12 cellular contexts compared by ENCODE assay signal in genomic region chr14:67491741-67492504, GRCh38. TPM values are rescaled to one million over a fixed set of nuclear protein-coding genes. Genes with fewer than 3 reads are reported as not detected.
DNase-seq lines count a peak whose midpoint lies in the region; TF ChIP-seq lines count a peak whose summit lies in the region.
"Had no signal": no experiment of that assay in that cellular context is flagged by ENCODE, and none has a peak within 500 bp of the region (broad histone marks: within the 10 kb centered on the region; RNA-seq: fewer than 3 reads in every experiment).

No MANE protein-coding gene starts in this region.

- intact Hi-C loops in activated CD4-positive, alpha-beta memory T cell treated with anti-CD3 and anti-CD28 coated beads for 36 hours (cut with micrococcal nuclease) = no loop called here

- no peak overlapping the region for H4K8ac ChIP-seq in mesendoderm (ENCODE audit: low read depth, low read length)

- H4K5ac ChIP-seq in mesendoderm (ENCODE audit: low read length) = no peak overlapping the region

- H3K27ac ChIP-seq in SU-DHL-6 (ENCODE audit: low read depth, low read length) = peak overlapping the region; percentile 90
- H3K27ac ChIP-seq in mesendoderm (ENCODE audit: low read depth, low read length) = no peak overlapping the region
- H3K27ac ChIP-seq: vagina had no signal

- TF ChIP-seq CTCF in SU-DHL-6 (IDR thresholded peaks at IDR 0.05; ENCODE audit: insufficient read depth, low read length, poor library complexity, severe bottlenecking) (no peak), GM13976 (IDR thresholded peaks at IDR 0.05; ENCODE audit: borderline replicate concordance, control extremely low read depth, extremely low read depth, insufficient read depth, missing control alignments) (no peak)

- no peak overlapping the region for H3K27ac Mint-ChIP-seq in activated CD4-positive, alpha-beta memory T cell treated with anti-CD3 and anti-CD28 coated beads for 36 hours
- H3K27ac Mint-ChIP-seq: T-helper 1 cell treated with Interleukin-12 subunit alpha and Interleukin-12 subunit beta and Interleukin-4 antibody, amounts not matched to agents 30 μg/mL and 1 μg/mL, for 36 hours had no signal

- H2BK5ac ChIP-seq in mesendoderm (ENCODE audit: low read length) = no peak overlapping the region

- 0 out of 2 replicates have a peak, but pooled peaks cover 3% of the 10 kb centered on the region for H3K36me3 ChIP-seq in SU-DHL-6 (ENCODE audit: low read length)
- no peaks in the 10 kb centered on the region for H3K36me3 ChIP-seq in mesendoderm (ENCODE audit: control insufficient read depth, insufficient read depth, low read length)
- H3K36me3 ChIP-seq: vagina had no signal

- peaks cover 15% of the 10 kb centered on the region; the same call in 1 of the 2 replicates for H3F3A ChIP-seq in SU-DHL-6 (ENCODE audit: insufficient read depth)

- no CpG with 5 or more reads among the region's 9 CpGs for WGBS in mesendoderm (ENCODE audit: extremely low coverage, insufficient coverage, low lambda C conversion rate)

- peak overlapping the region; percentile 19 for H3K56ac ChIP-seq in mesendoderm (ENCODE audit: low read length)

- H2AK5ac ChIP-seq in mesendoderm (ENCODE audit: low read length) = no peak overlapping the region

- H3K27me3 Mint-ChIP-seq in activated CD4-positive, alpha-beta memory T cell treated with anti-CD3 and anti-CD28 coated beads for 36 hours = peaks cover 1% of the 10 kb centered on the region

- H3K79me2 ChIP-seq in SU-DHL-6 (ENCODE audit: insufficient read depth, low read length) (no peaks in the 10 kb centered on the region), mesendoderm (ENCODE audit: control insufficient read depth, insufficient read depth, low read length) (no peaks in the 10 kb centered on the region)

- H2BK15ac ChIP-seq in mesendoderm (replicated peaks; ENCODE audit: low read depth) = no peak overlapping the region

- H3K23ac ChIP-seq in mesendoderm (ENCODE audit: low read length) = no peak overlapping the region

- in situ Hi-C loops in G401 (cut with HindIII; ENCODE audit: low sequenced_read_pairs) = no loop called here
- in situ Hi-C loops in GM13976 (cut with MboI; ENCODE audit: low sequenced_read_pairs, unreplicated experiment) = no loop called here

- POLR2A ChIA-PET in activated CD4-positive, alpha-beta memory T cell treated with anti-CD3 and anti-CD28 coated beads for 36 hours (lab: Charles Lee) = interaction anchor here (0.6 kb wide), 1 partner anchor 143 kb away, joined by 4 read pairs; no protein-coding TSS in a partner anchor

- peak overlapping the region; percentile 60 for H2AFZ ChIP-seq in SU-DHL-6 (ENCODE audit: low read depth, low read length, severe bottlenecking)

- no peaks in the 10 kb centered on the region for H4K20me1 ChIP-seq in SU-DHL-6 (ENCODE audit: low read depth, low read length)

- CTCF ChIA-PET in activated CD4-positive, alpha-beta memory T cell treated with anti-CD3 and anti-CD28 coated beads for 36 hours (lab: Charles Lee) = interaction anchor here (0.6 to 1.0 kb wide), 2 partner anchors 34 to 65 kb away, joined by 3 read pairs; no protein-coding TSS in a partner anchor

- peak overlapping the region; percentile 53 for H3K4me2 ChIP-seq in SU-DHL-6 (ENCODE audit: low read depth, low read length, poor library complexity, severe bottlenecking)
- H3K4me2 ChIP-seq in mesendoderm (ENCODE audit: low read length) = no peak overlapping the region

- peaks cover 24% of the 10 kb centered on the region for H3K4me1 Mint-ChIP-seq in activated CD4-positive, alpha-beta memory T cell treated with anti-CD3 and anti-CD28 coated beads for 36 hours (ENCODE audit: low read depth)

- no peaks in the 10 kb centered on the region for H3K27me3 ChIP-seq in SU-DHL-6 (ENCODE audit: low read length)
- H3K27me3 ChIP-seq in mesendoderm (ENCODE audit: insufficient read depth, low read length, poor library complexity) = no peaks in the 10 kb centered on the region
- H3K27me3 ChIP-seq: vagina had no signal

- H3K18ac ChIP-seq in mesendoderm (ENCODE audit: low read length) = no peak overlapping the region

- no peaks in the 10 kb centered on the region for H3K79me1 ChIP-seq in mesendoderm (ENCODE audit: low read length)

- no peak overlapping the region for H3K4me3 Mint-ChIP-seq in activated CD4-positive, alpha-beta memory T cell treated with anti-CD3 and anti-CD28 coated beads for 36 hours
- H3K4me3 Mint-ChIP-seq: T-helper 1 cell treated with Interleukin-12 subunit alpha and Interleukin-12 subunit beta and Interleukin-4 antibody, amounts not matched to agents 30 μg/mL and 1 μg/mL, for 36 hours had no signal

- peaks cover 7% of the 10 kb centered on the region for H3K4me1 ChIP-seq in mesendoderm (ENCODE audit: control insufficient read depth, low read depth, low read length)
- H3K4me1 ChIP-seq: vagina had no signal

- DNase-seq in G401 (ENCODE audit: low spot score) = peak; percentile 78
- DNase-seq in NCI-H1694 (lab: John Stamatoyannopoulos, UW) = peak; percentile 93
- peak; percentile 59 for DNase-seq in mesendoderm
- DNase-seq in superior temporal gyrus (ENCODE audit: extremely low spot score) = no peak
- DNase-seq in GM13976 (ENCODE audit: low spot score) = no peak
- DNase-seq in stimulated activated CD4-positive, alpha-beta T cell treated with anti-CD3 and anti-CD28 coated beads, Interleukin-1b, Interleukin-23, amount 100 ng/mL, for 48 hours = no peak
- DNase-seq in activated CD4-positive, alpha-beta memory T cell treated with anti-CD3 and anti-CD28 coated beads for 36 hours = no peak
- DNase-seq: amniotic stem cell; effector CD8-positive, alpha-beta T cell had no signal

- H3K36me3 Mint-ChIP-seq in activated CD4-positive, alpha-beta memory T cell treated with anti-CD3 and anti-CD28 coated beads for 36 hours = peaks cover 10% of the 10 kb centered on the region

- H3K9ac ChIP-seq in SU-DHL-6 (ENCODE audit: low read length) (peak overlapping the region; percentile 38), mesendoderm (ENCODE audit: low read length) (no peak overlapping the region)

- no peak overlapping the region for H3K4ac ChIP-seq in mesendoderm (ENCODE audit: low read depth, low read length)

- H3K4me3 ChIP-seq in SU-DHL-6 (ENCODE audit: insufficient read depth, low read length, poor library complexity, severe bottlenecking) = no peak overlapping the region
- no peak overlapping the region for H3K4me3 ChIP-seq in mesendoderm (ENCODE audit: low read length)
- H3K4me3 ChIP-seq: vagina had no signal

- no peaks in the 10 kb centered on the region for H3K9me2 ChIP-seq in SU-DHL-6 (replicated peaks; ENCODE audit: insufficient read depth, low read length)

- peaks cover 21% of the 10 kb centered on the region for H3K9me3 Mint-ChIP-seq in activated CD4-positive, alpha-beta memory T cell treated with anti-CD3 and anti-CD28 coated beads for 36 hours

- no peak overlapping the region for H2BK120ac ChIP-seq in mesendoderm (ENCODE audit: low read depth, low read length)

- H3K9me3 ChIP-seq in SU-DHL-6 (ENCODE audit: insufficient read depth, low read length) = peaks cover 17% of the 10 kb centered on the region; the same call in 1 of the 2 replicates
- H3K9me3 ChIP-seq: vagina had no signal

RNA-seq across cellular contexts. Expression of gene TMEM229B, which starts 3.4 kb away (rescaled TPM):
- 0.18 and 0.41 TPM in 2 replicates for total RNA-seq in G401 (2014; rRNA removed; shearing (Covaris generic))
- 0.97 TPM for polyA plus RNA-seq in mesendoderm (2013, experiment 1 of 2)
- 1.0 TPM for polyA plus RNA-seq in mesendoderm (2013, experiment 2 of 2)
- 1 to 10 TPM in 1 of 2 experiments, under 1 TPM in 1; 0.93 to 1.1 TPM for total RNA-seq in activated CD4-positive, alpha-beta memory T cell treated with anti-CD3 and anti-CD28 coated beads for 36 hours

RNA-seq across cellular contexts. Expression of gene PLEKHH1, which starts 41.2 kb away (rescaled TPM):
- total RNA-seq in G401 (2014; rRNA removed; shearing (Covaris generic)) = 4.8 and 8.6 TPM in 2 replicates
- polyA plus RNA-seq in mesendoderm (2013, experiment 1 of 2) = 9.7 TPM
- 10.1 TPM for polyA plus RNA-seq in mesendoderm (2013, experiment 2 of 2)
- 1 to 10 TPM; 1.7 to 1.9 TPM for total RNA-seq in activated CD4-positive, alpha-beta memory T cell treated with anti-CD3 and anti-CD28 coated beads for 36 hours

Comparison
In these comparisons a context has a peak if more than half of its experiments do, and no peak if none do; other contexts are left out.
1. DNase-seq: peak in G401 (single experiment), NCI-H1694 (single experiment) and mesendoderm (single experiment); none in superior temporal gyrus (single experiment), GM13976 (single experiment), stimulated activated CD4-positive, alpha-beta T cell treated with anti-CD3 and anti-CD28 coated beads, Interleukin-1b, Interleukin-23, amount 100 ng/mL, for 48 hours (single experiment) and activated CD4-positive, alpha-beta memory T cell treated with anti-CD3 and anti-CD28 coated beads for 36 hours (single experiment).